In the genomic region with DNA sequence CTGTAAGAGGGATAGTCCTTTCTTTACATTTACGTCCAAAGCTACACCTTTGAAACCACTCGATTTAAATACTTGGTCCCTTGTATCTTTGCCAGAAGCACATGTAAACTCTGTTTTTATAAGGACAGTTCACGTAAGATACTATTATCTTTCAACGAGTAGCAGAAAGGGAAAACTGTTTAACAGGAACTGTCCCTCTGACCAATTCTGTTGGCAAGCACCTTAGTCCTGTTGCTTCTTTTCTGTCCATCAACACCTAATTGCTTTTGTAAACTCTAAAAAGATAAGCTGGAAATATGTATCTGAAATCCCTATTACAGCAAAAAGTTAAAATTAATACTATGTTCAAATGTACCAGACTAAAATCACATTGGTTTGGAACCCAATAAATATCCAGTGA, we compare ENCODE assay signal across 7 cellular contexts.
"Had no signal": no experiment of that assay in that cellular context is flagged by ENCODE, and none has a peak within 500 bp of the region (broad histone marks: within the 10 kb centered on the region; RNA-seq: fewer than 3 reads in every experiment).

No MANE protein-coding gene starts in this region.

- ATAC-seq: GM12878 had no signal

- FAIRE-seq: G401.6, GM12878, GM12892, GM18507, GM19239 had no signal

- H3K4me3 ChIP-seq: GM12878 had no signal

- DNase-seq: GDM1, GF-D8 had no signal
